12 cellular contexts compared by ENCODE assay signal in the genomic region with DNA sequence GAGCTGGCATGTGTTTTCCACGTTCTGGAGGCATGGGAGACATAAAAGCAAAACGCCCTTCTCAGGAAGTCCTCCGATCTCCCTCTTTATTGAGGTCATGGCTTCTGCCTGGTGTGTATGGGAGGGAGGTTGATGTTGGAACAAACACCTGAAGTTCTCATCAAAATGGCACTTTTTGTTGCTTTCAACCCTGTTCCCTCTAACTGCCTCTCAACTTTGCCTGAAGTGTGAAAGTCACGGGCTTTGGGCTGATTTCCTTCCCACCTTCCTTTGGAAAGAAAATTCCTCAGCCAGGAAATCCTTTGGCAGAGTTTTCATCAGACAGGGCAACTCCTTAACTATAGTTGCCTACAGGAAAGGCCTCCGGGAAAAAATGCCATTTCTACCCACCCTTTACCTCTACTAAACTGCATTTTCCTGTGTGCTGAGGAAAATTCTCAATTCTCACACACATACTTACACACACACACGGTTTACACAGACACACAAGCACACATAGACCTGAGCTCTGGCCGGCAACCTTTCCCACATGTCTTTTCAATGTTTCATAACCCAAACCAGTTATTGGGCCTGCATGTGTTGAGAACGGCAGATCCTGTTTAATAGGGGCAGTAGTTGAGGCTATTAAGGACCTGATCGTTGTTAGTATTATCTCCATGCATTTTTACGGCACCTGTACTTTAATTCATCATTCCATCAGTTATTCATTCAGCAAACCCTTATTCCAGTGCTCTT. TPM values are rescaled to one million over a fixed set of nuclear protein-coding genes. Genes with fewer than 3 reads are reported as not detected.
DNase-seq lines count a peak whose midpoint lies in the region; ATAC-seq, FAIRE-seq and TF ChIP-seq lines count a peak whose summit lies in the region.
"Had no signal": no experiment of that assay in that cellular context is flagged by ENCODE, and none has a peak within 500 bp of the region (broad histone marks: within the 10 kb centered on the region; RNA-seq: fewer than 3 reads in every experiment).

No MANE protein-coding gene starts in this region.

- BruUV-seq in HepG2 (replicated peaks; lab: Mats Ljungman, UMichigan): no TSS peak

- peaks cover 23% of the 10 kb centered on the region for H3K36me3 ChIP-seq in CD8-positive, alpha-beta memory T cell (ENCODE audit: insufficient read depth, low read length)
- peaks cover 5 to 7% of the 10 kb centered on the region in 2 experiments; a peak in 3 of 5 replicates for H3K36me3 ChIP-seq in HepG2 (replicated peaks in 1 of 2; ENCODE audit: control insufficient read depth in 1 of 2, insufficient read depth in 2 of 2, low read length in 2 of 2)
- peaks cover 7% of the 10 kb centered on the region for H3K36me3 ChIP-seq in MG63

- in situ Hi-C loops in HepG2 (cut with HindIII; ENCODE audit: extremely low pct_ligation_motif_present, low pct_unique_long_range_greater_than_20kb): no loop called here

- CTCF ChIA-PET in CD8-positive, alpha-beta memory T cell (lab: Charles Lee): no interaction called here
- CTCF ChIA-PET in HepG2 (lab: Yijun Ruan, JAX; ENCODE audit: low intra/inter-chr PET ratio, low total read pairs): no interaction called here

- H3K9me3 ChIP-seq in CD8-positive, alpha-beta memory T cell (ENCODE audit: low read length): no peaks in the 10 kb centered on the region
- H3K9me3 ChIP-seq in HepG2 (ENCODE audit: low read length): no peaks in the 10 kb centered on the region
- no peaks in the 10 kb centered on the region for H3K9me3 ChIP-seq in MG63

- TF ChIP-seq EP300 in HepG2 (IDR thresholded peaks at IDR 0.05; ENCODE audit: low read depth in 2 of 2, low read length in 2 of 2) (no peak), HepG2 (CRISPR knock-in tag; IDR thresholded peaks at IDR 0.05; ENCODE audit: borderline replicate concordance) (no peak)

- POLR2A ChIA-PET in CD8-positive, alpha-beta memory T cell (lab: Charles Lee): interaction anchor here (0.6 kb wide), 1 partner anchor 501 kb away, joined by 3 read pairs; no protein-coding TSS in a partner anchor
- POLR2A ChIA-PET in HepG2 (lab: Yijun Ruan, JAX): no interaction called here

- H3K27ac Mint-ChIP-seq in CD8-positive, alpha-beta memory T cell: peak overlapping the region in 5 of 8 donors; percentile 31 to 75 (median 47)
- peak overlapping the region; percentile 100 for H3K27ac Mint-ChIP-seq in activated T-helper 17 cell treated with anti-CD3 and anti-CD28 coated beads, Interleukin-2, amount 50 U/mL, for 72 hours

- no peak for TF ChIP-seq RAD21 in HepG2 (CRISPR knock-in tag; IDR thresholded peaks at IDR 0.05)

- H3K4me1 ChIP-seq in CD8-positive, alpha-beta memory T cell (ENCODE audit: insufficient read depth, low read length): peaks cover 14% of the 10 kb centered on the region
- peaks cover 41% of the 10 kb centered on the region for H3K4me1 ChIP-seq in HepG2 (ENCODE audit: insufficient read depth, low read length)

- DNase-seq in CD8-positive, alpha-beta memory T cell: no peak
- DNase-seq in HepG2 (ENCODE audit: low spot score) (no peak), DMS79 (lab: John Stamatoyannopoulos, UW) (no peak), MG63 (no peak), GM19238 (ENCODE audit: insufficient read length, low spot score) (no peak)
- DNase-seq: DMS53, NCI-H526 had no signal

- FAIRE-seq in HepG2 (lab: Jason Lieb, UNC): no peak

- TF ChIP-seq POLR2A in HepG2 (IDR thresholded peaks at IDR 0.05; ENCODE audit: insufficient read depth in 1 of 2, low read depth in 2 of 2, low read length in 2 of 2): no peak

- H3K4me3 ChIP-seq in CD8-positive, alpha-beta memory T cell (ENCODE audit: low read length): no peak overlapping the region
- H3K4me3 ChIP-seq in HepG2 (replicated peaks in 1 of 3; ENCODE audit: insufficient read depth in 1 of 3, low read depth in 2 of 3, low read length in 3 of 3) (no peak overlapping the region), skin epidermis (no peak overlapping the region), MG63 (no peak overlapping the region)

- H3K4me3 Mint-ChIP-seq in CD8-positive, alpha-beta memory T cell: no peak overlapping the region
- no peak overlapping the region for H3K4me3 Mint-ChIP-seq in activated T-helper 17 cell treated with anti-CD3 and anti-CD28 coated beads, Interleukin-2, amount 50 U/mL, for 72 hours

- TF ChIP-seq CTCF in HepG2 (CRISPR knock-in tag; IDR thresholded peaks at IDR 0.05): no peak

- H3K27me3 Mint-ChIP-seq in CD8-positive, alpha-beta memory T cell: no peaks in the 10 kb centered on the region
- no peaks in the 10 kb centered on the region for H3K27me3 Mint-ChIP-seq in activated T-helper 17 cell treated with anti-CD3 and anti-CD28 coated beads, Interleukin-2, amount 50 U/mL, for 72 hours

- no peaks in the 10 kb centered on the region for H3K79me2 ChIP-seq in HepG2 (ENCODE audit: insufficient read depth, low read length)

- H3K27me3 ChIP-seq in CD8-positive, alpha-beta memory T cell (ENCODE audit: insufficient read depth, low read length, poor library complexity, severe bottlenecking): no peaks in the 10 kb centered on the region
- H3K27me3 ChIP-seq in HepG2 (ENCODE audit: control insufficient read depth in 1 of 2, insufficient read depth in 2 of 2, low read length in 2 of 2) (no peaks in the 10 kb centered on the region), MG63 (no peaks in the 10 kb centered on the region)

- 96% methylated on average over 10 of the region's 10 CpGs for WGBS in HepG2 (ENCODE audit: low lambda C conversion rate)

- H3K4me2 ChIP-seq in HepG2 (ENCODE audit: low read depth, low read length): no peak overlapping the region

- H3K36me3 Mint-ChIP-seq in CD8-positive, alpha-beta memory T cell: peaks cover 5 to 72% (median 18%) of the 10 kb centered on the region in 3 donors
- peaks cover 82% of the 10 kb centered on the region for H3K36me3 Mint-ChIP-seq in activated T-helper 17 cell treated with anti-CD3 and anti-CD28 coated beads, Interleukin-2, amount 50 U/mL, for 72 hours (ENCODE audit: low read depth)

- no peak overlapping the region for H2AFZ ChIP-seq in HepG2 (ENCODE audit: low read length)

- no peaks in the 10 kb centered on the region for H4K20me1 ChIP-seq in HepG2 (ENCODE audit: insufficient read depth, low read length)

- no peak overlapping the region for H3K9ac ChIP-seq in HepG2 (ENCODE audit: insufficient read depth, low read depth, low read length)

- H3K9me3 Mint-ChIP-seq in CD8-positive, alpha-beta memory T cell: no peaks in the 10 kb centered on the region
- no peaks in the 10 kb centered on the region for H3K9me3 Mint-ChIP-seq in activated T-helper 17 cell treated with anti-CD3 and anti-CD28 coated beads, Interleukin-2, amount 50 U/mL, for 72 hours

- intact Hi-C loops in HepG2 (cut with micrococcal nuclease; ENCODE audit: unreplicated experiment): no loop called here

- peaks cover 32 to 48% (median 39%) of the 10 kb centered on the region in 3 donors for H3K4me1 Mint-ChIP-seq in CD8-positive, alpha-beta memory T cell
- peaks cover 36% of the 10 kb centered on the region for H3K4me1 Mint-ChIP-seq in activated T-helper 17 cell treated with anti-CD3 and anti-CD28 coated beads, Interleukin-2, amount 50 U/mL, for 72 hours

- ATAC-seq in activated T-helper 17 cell treated with anti-CD3 and anti-CD28 coated beads, Interleukin-2, amount 50 U/mL, for 72 hours (replicated peaks): no peak
- no peak for ATAC-seq in HepG2
- ATAC-seq in HG02642 (IDR thresholded peaks at IDR 0.05; ENCODE audit: poor library complexity, unreplicated experiment): no peak

- no peak overlapping the region for H3K27ac ChIP-seq in CD8-positive, alpha-beta memory T cell (ENCODE audit: low read depth, low read length)
- H3K27ac ChIP-seq in HepG2 (ENCODE audit: extremely low read length, insufficient read depth, low read length) (no peak overlapping the region), skin epidermis (peak overlapping the region in 20 of 21 experiments; percentile 37 to 90 (median 65))

RNA-seq across cellular contexts. Expression of a gene that starts 36.4 kb away (rescaled TPM):
- not detected for total RNA-seq in CD8-positive, alpha-beta memory T cell
- polyA plus RNA-seq in CD8-positive, alpha-beta memory T cell: 0.13 TPM
- total RNA-seq in activated T-helper 17 cell treated with anti-CD3 and anti-CD28 coated beads, Interleukin-2, amount 50 U/mL, for 72 hours: not detected
- total RNA-seq in HepG2 (2016; rRNA removed; fragmentation: Illumina TruSeq; extraction: Trizol): 0.13 and 0.14 TPM in 2 replicates
- 0.18 TPM in 1 of 2 replicates, not detected in the other for total RNA-seq in HepG2 (2016; cell fraction: cytosol; rRNA removed; fragmentation: Illumina TruSeq; extraction: Trizol; ENCODE audit: low read depth)
- 0.15 TPM in 1 of 2 replicates, not detected in the other for total RNA-seq in HepG2 (2016; cell fraction: insoluble cytoplasmic fraction; rRNA removed; fragmentation: Illumina TruSeq; extraction: Trizol)
- 0.14 TPM in 1 of 2 replicates, not detected in the other for total RNA-seq in HepG2 (2016; cell fraction: membrane; rRNA removed; fragmentation: Illumina TruSeq; extraction: Trizol)
- total RNA-seq in HepG2 (2016; cell fraction: nucleus; rRNA removed; fragmentation: Illumina TruSeq; extraction: Trizol): not detected in 2 replicates
- 1.1 and 3.5 TPM in 2 replicates for polyA plus RNA-seq in HepG2 (2011; rRNA removed)
- polyA plus RNA-seq in HepG2 (2011; cell fraction: cytosol; rRNA removed): 0.87 and 3.2 TPM in 2 replicates
- polyA plus RNA-seq in HepG2 (2011; cell fraction: nucleus; rRNA removed): 0.51 and 2.0 TPM in 2 replicates
- polyA plus RNA-seq in HepG2 (2012): 8.8 and 14.0 TPM in 2 replicates
- polyA plus RNA-seq in HepG2 (2016; cell fraction: cytosol; fragmentation: Illumina TruSeq; extraction: Trizol; ENCODE audit: low read depth): 0.08 and 0.10 TPM in 2 replicates
- 0.16 TPM in 1 of 2 replicates, not detected in the other for polyA plus RNA-seq in HepG2 (2016; cell fraction: insoluble cytoplasmic fraction; fragmentation: Illumina TruSeq; extraction: Trizol; ENCODE audit: low read depth)
- 1.4 TPM in 1 of 2 replicates, not detected in the other for polyA plus RNA-seq in HepG2 (2016; cell fraction: membrane; fragmentation: Illumina TruSeq; extraction: Trizol; ENCODE audit: low read depth)
- 0.57 TPM in 1 of 2 replicates, not detected in the other for polyA plus RNA-seq in HepG2 (2016; cell fraction: nucleus; fragmentation: Illumina TruSeq; extraction: Trizol; ENCODE audit: insufficient read depth, low read depth)
- 1.7 TPM in 1 of 2 replicates, not detected in the other for polyA minus RNA-seq in HepG2 (2011; rRNA and poly(A)+ RNA removed; ENCODE audit: low replicate concordance)
- polyA minus RNA-seq in HepG2 (2011; cell fraction: cytosol; rRNA and poly(A)+ RNA removed): 0.44 and 2.8 TPM in 2 replicates
- 0.39 and 1.5 TPM in 2 replicates for polyA minus RNA-seq in HepG2 (2011; cell fraction: nucleus; rRNA and poly(A)+ RNA removed)
- not detected in 2 replicates for total RNA-seq in MG63 (2014; rRNA removed; shearing (Covaris generic); ENCODE audit: low replicate concordance)
- total RNA-seq: dermis microvascular lymphatic vessel endothelial cell; T-helper 1 cell treated with Interleukin-12 subunit alpha and Interleukin-12 subunit beta and Interleukin-4 antibody, amounts not matched to agents 30 ng/mL and 1 ng/mL, for 36 hours had no signal

RNA-seq across cellular contexts. Expression of a gene that starts 53.3 kb away (rescaled TPM):
- total RNA-seq in CD8-positive, alpha-beta memory T cell: 10 to 100 TPM in 1 of 2 experiments, 1 to 10 TPM in 1; 9.8 to 11.3 TPM
- 39.2 TPM for polyA plus RNA-seq in CD8-positive, alpha-beta memory T cell
- total RNA-seq in activated T-helper 17 cell treated with anti-CD3 and anti-CD28 coated beads, Interleukin-2, amount 50 U/mL, for 72 hours: 10 to 100 TPM; 10.2 to 11.5 TPM
- total RNA-seq in HepG2 (2016; rRNA removed; fragmentation: Illumina TruSeq; extraction: Trizol): 23.8 and 28.8 TPM in 2 replicates
- total RNA-seq in HepG2 (2016; cell fraction: cytosol; rRNA removed; fragmentation: Illumina TruSeq; extraction: Trizol; ENCODE audit: low read depth): 3.8 and 4.1 TPM in 2 replicates
- 23.3 and 33.1 TPM in 2 replicates for total RNA-seq in HepG2 (2016; cell fraction: insoluble cytoplasmic fraction; rRNA removed; fragmentation: Illumina TruSeq; extraction: Trizol)
- 10.2 and 12.8 TPM in 2 replicates for total RNA-seq in HepG2 (2016; cell fraction: membrane; rRNA removed; fragmentation: Illumina TruSeq; extraction: Trizol)
- 12.8 and 13.6 TPM in 2 replicates for total RNA-seq in HepG2 (2016; cell fraction: nucleus; rRNA removed; fragmentation: Illumina TruSeq; extraction: Trizol)
- 29.4 and 33.6 TPM in 2 replicates for polyA plus RNA-seq in HepG2 (2011; rRNA removed)
- 28.0 and 35.3 TPM in 2 replicates for polyA plus RNA-seq in HepG2 (2011; cell fraction: cytosol; rRNA removed)
- 12.6 and 16.4 TPM in 2 replicates for polyA plus RNA-seq in HepG2 (2011; cell fraction: nucleus; rRNA removed)
- polyA plus RNA-seq in HepG2 (2012): 27.9 and 31.1 TPM in 2 replicates
- polyA plus RNA-seq in HepG2 (2016; cell fraction: cytosol; fragmentation: Illumina TruSeq; extraction: Trizol; ENCODE audit: low read depth): 5.4 and 5.8 TPM in 2 replicates
- polyA plus RNA-seq in HepG2 (2016; cell fraction: insoluble cytoplasmic fraction; fragmentation: Illumina TruSeq; extraction: Trizol; ENCODE audit: low read depth): 32.6 and 40.5 TPM in 2 replicates
- polyA plus RNA-seq in HepG2 (2016; cell fraction: membrane; fragmentation: Illumina TruSeq; extraction: Trizol; ENCODE audit: low read depth): 10.3 and 13.0 TPM in 2 replicates
- 19.0 and 22.2 TPM in 2 replicates for polyA plus RNA-seq in HepG2 (2016; cell fraction: nucleus; fragmentation: Illumina TruSeq; extraction: Trizol; ENCODE audit: insufficient read depth, low read depth)
- 9.9 and 17.1 TPM in 2 replicates for polyA minus RNA-seq in HepG2 (2011; rRNA and poly(A)+ RNA removed; ENCODE audit: low replicate concordance)
- polyA minus RNA-seq in HepG2 (2011; cell fraction: cytosol; rRNA and poly(A)+ RNA removed): 7.5 and 8.2 TPM in 2 replicates
- polyA minus RNA-seq in HepG2 (2011; cell fraction: nucleus; rRNA and poly(A)+ RNA removed): 26.7 and 33.2 TPM in 2 replicates
- 26.3 and 43.9 TPM in 2 replicates for total RNA-seq in MG63 (2014; rRNA removed; shearing (Covaris generic); ENCODE audit: low replicate concordance)

RNA-seq across cellular contexts. Expression of a gene that starts 57.0 kb away (rescaled TPM):
- total RNA-seq in CD8-positive, alpha-beta memory T cell: 10 to 100 TPM; 16.0 to 17.8 TPM
- 28.5 TPM for polyA plus RNA-seq in CD8-positive, alpha-beta memory T cell
- total RNA-seq in activated T-helper 17 cell treated with anti-CD3 and anti-CD28 coated beads, Interleukin-2, amount 50 U/mL, for 72 hours: 10 to 100 TPM; 18.4 to 24.8 TPM
- total RNA-seq in HepG2 (2016; rRNA removed; fragmentation: Illumina TruSeq; extraction: Trizol): 8.3 and 11.6 TPM in 2 replicates
- 4.0 and 4.2 TPM in 2 replicates for total RNA-seq in HepG2 (2016; cell fraction: cytosol; rRNA removed; fragmentation: Illumina TruSeq; extraction: Trizol; ENCODE audit: low read depth)
- 8.5 and 10.6 TPM in 2 replicates for total RNA-seq in HepG2 (2016; cell fraction: insoluble cytoplasmic fraction; rRNA removed; fragmentation: Illumina TruSeq; extraction: Trizol)
- 15.7 and 18.8 TPM in 2 replicates for total RNA-seq in HepG2 (2016; cell fraction: membrane; rRNA removed; fragmentation: Illumina TruSeq; extraction: Trizol)
- 6.4 and 7.2 TPM in 2 replicates for total RNA-seq in HepG2 (2016; cell fraction: nucleus; rRNA removed; fragmentation: Illumina TruSeq; extraction: Trizol)
- 12.3 and 14.9 TPM in 2 replicates for polyA plus RNA-seq in HepG2 (2011; rRNA removed)
- polyA plus RNA-seq in HepG2 (2011; cell fraction: cytosol; rRNA removed): 18.7 and 19.4 TPM in 2 replicates
- 8.0 and 9.0 TPM in 2 replicates for polyA plus RNA-seq in HepG2 (2011; cell fraction: nucleus; rRNA removed)
- 11.9 and 14.7 TPM in 2 replicates for polyA plus RNA-seq in HepG2 (2012)
- polyA plus RNA-seq in HepG2 (2016; cell fraction: cytosol; fragmentation: Illumina TruSeq; extraction: Trizol; ENCODE audit: low read depth): 2.6 and 2.8 TPM in 2 replicates
- polyA plus RNA-seq in HepG2 (2016; cell fraction: insoluble cytoplasmic fraction; fragmentation: Illumina TruSeq; extraction: Trizol; ENCODE audit: low read depth): 10.0 and 11.7 TPM in 2 replicates
- polyA plus RNA-seq in HepG2 (2016; cell fraction: membrane; fragmentation: Illumina TruSeq; extraction: Trizol; ENCODE audit: low read depth): 10.4 and 14.8 TPM in 2 replicates
- polyA plus RNA-seq in HepG2 (2016; cell fraction: nucleus; fragmentation: Illumina TruSeq; extraction: Trizol; ENCODE audit: insufficient read depth, low read depth): 9.0 and 9.1 TPM in 2 replicates
- polyA minus RNA-seq in HepG2 (2011; rRNA and poly(A)+ RNA removed; ENCODE audit: low replicate concordance): 33.2 and 39.2 TPM in 2 replicates
- 12.8 and 18.7 TPM in 2 replicates for polyA minus RNA-seq in HepG2 (2011; cell fraction: cytosol; rRNA and poly(A)+ RNA removed)
- polyA minus RNA-seq in HepG2 (2011; cell fraction: nucleus; rRNA and poly(A)+ RNA removed): 6.4 and 8.5 TPM in 2 replicates
- total RNA-seq in MG63 (2014; rRNA removed; shearing (Covaris generic); ENCODE audit: low replicate concordance): 8.3 and 10.9 TPM in 2 replicates

Comparison
In these comparisons a context has a peak if more than half of its experiments do, and no peak if none do; other contexts are left out.
1. H3K27ac ChIP-seq: peak in skin epidermis (20 of 21); none in CD8-positive, alpha-beta memory T cell (single experiment) and HepG2 (single experiment).